Comparison of ENCODE assay signal across 1 cellular context in genomic region chr11:120011836-120012235, GRCh38.
TF ChIP-seq lines count a peak whose summit lies in the region.

No MANE protein-coding gene starts in this region.

TF ChIP-seq in H1, 55 proteins besides CTCF, POLR2A, EP300 and RAD21 (continued from another document):
- no peak for TF ChIP-seq CHD7 (IDR thresholded peaks at IDR 0.05; ENCODE audit: insufficient replicate concordance, low read length)
- no peak for TF ChIP-seq CHD1 (IDR thresholded peaks at IDR 0.05; ENCODE audit: low read depth, low read length)
